In genomic region chr6:154403803-154404202, GRCh38 we compare ENCODE assay signal across 10 cellular contexts. TPM values are rescaled to one million over a fixed set of nuclear protein-coding genes. Genes with fewer than 3 reads are reported as not detected.
DNase-seq lines count a peak whose midpoint lies in the region; ATAC-seq and TF ChIP-seq lines count a peak whose summit lies in the region.
"Had no signal": no experiment of that assay in that cellular context is flagged by ENCODE, and none has a peak within 500 bp of the region (broad histone marks: within the 10 kb centered on the region; RNA-seq: fewer than 3 reads in every experiment).

No MANE protein-coding gene starts in this region.

- H3K27me3 Mint-ChIP-seq in activated T-cell treated with anti-CD3 and anti-CD28 coated beads, Interleukin-2, amount 50 U/mL, for 24 hours = peaks cover 4% of the 10 kb centered on the region

- no peak for TF ChIP-seq POLR2A in uterus (IDR thresholded peaks at IDR 0.05)

- H3K9me3 Mint-ChIP-seq in activated T-cell treated with anti-CD3 and anti-CD28 coated beads, Interleukin-2, amount 50 U/mL, for 24 hours = no peaks in the 10 kb centered on the region

- H3K4me1 ChIP-seq in SJSA1 (replicated peaks) (peaks cover 58% of the 10 kb centered on the region), right atrium auricular region (peaks cover 0 to 13% of the 10 kb centered on the region in 2 donors), uterus (no peaks in the 10 kb centered on the region)
- H3K4me1 ChIP-seq: parathyroid adenoma had no signal

- H3K27ac Mint-ChIP-seq in activated T-cell treated with anti-CD3 and anti-CD28 coated beads, Interleukin-2, amount 50 U/mL, for 24 hours = no peak overlapping the region

- ATAC-seq in Right ventricle myocardium superior (ENCODE audit: poor library complexity) = peak; percentile 31

- H3K27ac ChIP-seq in SJSA1 = peak overlapping the region; percentile 70; the same call in 1 of the 2 replicates
- H3K27ac ChIP-seq in right atrium auricular region = peak overlapping the region; percentile 5 to 42
- H3K27ac ChIP-seq in uterus = peak overlapping the region in 1 of 2 donors; percentile 32
- peak overlapping the region in 1 of 2 donors; percentile 72 for H3K27ac ChIP-seq in coronary artery
- H3K27ac ChIP-seq: parathyroid adenoma had no signal

- H3K4me1 Mint-ChIP-seq in activated T-cell treated with anti-CD3 and anti-CD28 coated beads, Interleukin-2, amount 50 U/mL, for 24 hours (ENCODE audit: low read depth) = peaks cover 8% of the 10 kb centered on the region

- H3K4me3 ChIP-seq in SJSA1 = no peak overlapping the region
- no peak overlapping the region for H3K4me3 ChIP-seq in right atrium auricular region
- H3K4me3 ChIP-seq in uterus = no peak overlapping the region
- H3K4me3 ChIP-seq in coronary artery = no peak overlapping the region

- H3K27me3 ChIP-seq in SJSA1 (replicated peaks) (no peaks in the 10 kb centered on the region), right atrium auricular region (no peaks in the 10 kb centered on the region), uterus (no peaks in the 10 kb centered on the region)

- no peak overlapping the region for H3K4me3 Mint-ChIP-seq in activated T-cell treated with anti-CD3 and anti-CD28 coated beads, Interleukin-2, amount 50 U/mL, for 24 hours

- no peak for DNase-seq in Right ventricle myocardium superior
- DNase-seq in cardiac septum (ENCODE audit: low spot score) = no peak
- peak; percentile 48 to 64 for DNase-seq in SJSA1 (ENCODE audit: low read depth in 1 of 2, low spot score in 2 of 2)
- DNase-seq in right atrium auricular region (ENCODE audit: low spot score) = no peak
- peak; percentile 25 to 43 for DNase-seq in uterus
- no peak for DNase-seq in coronary artery (ENCODE audit: low spot score)
- DNase-seq in GDM1 (lab: John Stamatoyannopoulos, UW) = no peak
- DNase-seq in activated T-cell treated with anti-CD3 and anti-CD28 coated beads, Interleukin-2, amount 50 U/mL, for 24 hours = no peak
- DNase-seq: MM.1S had no signal

- intact Hi-C loops in Right ventricle myocardium superior (cut with DNase I) (no loop called here), cardiac septum (cut with DNase I) (loop anchor here (10.0 kb wide), 1 partner anchor 249 kb away; no protein-coding TSS in a partner anchor), uterus (cut with DNase I; ENCODE audit: low total_unique reads) (no loop called here)

- H3K9me3 ChIP-seq in SJSA1 (replicated peaks) = no peaks in the 10 kb centered on the region
- no peaks in the 10 kb centered on the region for H3K9me3 ChIP-seq in right atrium auricular region
- no peaks in the 10 kb centered on the region for H3K9me3 ChIP-seq in uterus

- TF ChIP-seq CTCF in right atrium auricular region (IDR thresholded peaks at IDR 0.05) (no peak), uterus (IDR thresholded peaks at IDR 0.05) (no peak), coronary artery (IDR thresholded peaks at IDR 0.05) (no peak)

- H3K36me3 ChIP-seq in SJSA1 (peaks cover 26% of the 10 kb centered on the region), right atrium auricular region (peaks cover 6% of the 10 kb centered on the region), uterus (no peaks in the 10 kb centered on the region)

- H3K36me3 Mint-ChIP-seq in activated T-cell treated with anti-CD3 and anti-CD28 coated beads, Interleukin-2, amount 50 U/mL, for 24 hours (ENCODE audit: low read depth) = no peaks in the 10 kb centered on the region

RNA-seq across cellular contexts. Expression of gene IPCEF1, which starts 47.2 kb away (rescaled TPM):
- 1.3 TPM for total RNA-seq in Right ventricle myocardium superior
- 5.0 TPM for total RNA-seq in cardiac septum
- total RNA-seq in SJSA1 (2014; rRNA removed; shearing (Covaris generic)) = 0.11 and 0.63 TPM in 2 replicates
- under 1 TPM; 0.51 to 0.93 TPM for total RNA-seq in right atrium auricular region
- 1 to 10 TPM; 3.1 to 9.7 (median 3.4) TPM for total RNA-seq in uterus

Comparison
In these comparisons a context has a peak if more than half of its experiments do, and no peak if none do; other contexts are left out.
1. DNase-seq: peak in SJSA1 (2 of 2) and uterus (2 of 2); none in Right ventricle myocardium superior (single experiment), cardiac septum (single experiment), right atrium auricular region (single experiment), coronary artery (single experiment), GDM1 (single experiment) and activated T-cell treated with anti-CD3 and anti-CD28 coated beads, Interleukin-2, amount 50 U/mL, for 24 hours (single experiment).